9 cellular contexts compared by ENCODE assay signal in genomic region chr11:128796275-128796674, GRCh38.
DNase-seq lines count a peak whose midpoint lies in the region; ATAC-seq, FAIRE-seq and TF ChIP-seq lines count a peak whose summit lies in the region.
"Had no signal": no experiment of that assay in that cellular context is flagged by ENCODE, and none has a peak within 500 bp of the region (broad histone marks: within the 10 kb centered on the region; RNA-seq: fewer than 3 reads in every experiment).

No MANE protein-coding gene starts in this region.

- no peaks in the 10 kb centered on the region for H3K9me3 Mint-ChIP-seq in T-helper 2 cell treated with Interferon-gamma antibody and Interleukin-4, amounts not matched to agents 5 μg/mL and 100 μg/mL, for 36 hours

- TF ChIP-seq CTCF in GM13976 (IDR thresholded peaks at IDR 0.05; ENCODE audit: borderline replicate concordance, control extremely low read depth, extremely low read depth, insufficient read depth, missing control alignments) (no peak), fibroblast of the aortic adventitia (IDR thresholded peaks at IDR 0.05; ENCODE audit: insufficient read depth, low read length) (no peak)

- no peak overlapping the region for H3K4me3 ChIP-seq in fibroblast of the aortic adventitia (ENCODE audit: low read depth, low read length)

- peaks cover 2% of the 10 kb centered on the region for H3K4me1 Mint-ChIP-seq in T-helper 2 cell treated with Interferon-gamma antibody and Interleukin-4, amounts not matched to agents 5 μg/mL and 100 μg/mL, for 36 hours (ENCODE audit: low read depth)

- peaks cover 62% of the 10 kb centered on the region for H3K36me3 Mint-ChIP-seq in T-helper 2 cell treated with Interferon-gamma antibody and Interleukin-4, amounts not matched to agents 5 μg/mL and 100 μg/mL, for 36 hours (ENCODE audit: low read depth)

- ATAC-seq in GM21381 (IDR thresholded peaks at IDR 0.05; ENCODE audit: unreplicated experiment) (peak; percentile 98), HG03196 (IDR thresholded peaks at IDR 0.05; ENCODE audit: unreplicated experiment) (peak; percentile 98)

- no peak overlapping the region for H3K4me3 Mint-ChIP-seq in T-helper 2 cell treated with Interferon-gamma antibody and Interleukin-4, amounts not matched to agents 5 μg/mL and 100 μg/mL, for 36 hours

- no peaks in the 10 kb centered on the region for H3K27me3 Mint-ChIP-seq in T-helper 2 cell treated with Interferon-gamma antibody and Interleukin-4, amounts not matched to agents 5 μg/mL and 100 μg/mL, for 36 hours (ENCODE audit: low read depth)

- H3K27ac Mint-ChIP-seq in T-helper 2 cell treated with Interferon-gamma antibody and Interleukin-4, amounts not matched to agents 5 μg/mL and 100 μg/mL, for 36 hours, result no peak overlapping the region

- no peak for FAIRE-seq in HTR-8/SVneo (lab: Jason Lieb, UNC)

- DNase-seq in GM13976 (ENCODE audit: low spot score) (peak; percentile 80), fibroblast of the aortic adventitia (ENCODE audit: low read depth) (peak; percentile 33), HTR-8/SVneo (ENCODE audit: insufficient read length, low spot score) (no peak), LoVo (ENCODE audit: low spot score) (no peak)
- DNase-seq in T-helper 2 cell treated with Interferon-gamma antibody and Interleukin-4, amounts not matched to agents 5 μg/mL and 100 μg/mL, for 36 hours (ENCODE audit: low spot score), result no peak
- DNase-seq in activated CD4-positive, alpha-beta T cell treated with anti-CD3 and anti-CD28 coated beads, Interleukin-2, amount 50 U/mL, for 4 hours, result no peak
- DNase-seq: activated CD8-positive, alpha-beta memory T cell treated with anti-CD3 and anti-CD28 coated beads, Interleukin-2, amount 50 U/mL, for 4 hours had no signal

- in situ Hi-C loops in GM13976 (cut with MboI; ENCODE audit: low sequenced_read_pairs, unreplicated experiment), result no loop called here

Comparison
In these comparisons a context has a peak if more than half of its experiments do, and no peak if none do; other contexts are left out.
1. DNase-seq: peak in GM13976 (single experiment) and fibroblast of the aortic adventitia (single experiment); none in T-helper 2 cell treated with Interferon-gamma antibody and Interleukin-4, amounts not matched to agents 5 μg/mL and 100 μg/mL, for 36 hours (single experiment), HTR-8/SVneo (single experiment), activated CD4-positive, alpha-beta T cell treated with anti-CD3 and anti-CD28 coated beads, Interleukin-2, amount 50 U/mL, for 4 hours (0 of 2) and LoVo (single experiment).